ENCODE assay signal across 4 cellular contexts in the genomic region with DNA sequence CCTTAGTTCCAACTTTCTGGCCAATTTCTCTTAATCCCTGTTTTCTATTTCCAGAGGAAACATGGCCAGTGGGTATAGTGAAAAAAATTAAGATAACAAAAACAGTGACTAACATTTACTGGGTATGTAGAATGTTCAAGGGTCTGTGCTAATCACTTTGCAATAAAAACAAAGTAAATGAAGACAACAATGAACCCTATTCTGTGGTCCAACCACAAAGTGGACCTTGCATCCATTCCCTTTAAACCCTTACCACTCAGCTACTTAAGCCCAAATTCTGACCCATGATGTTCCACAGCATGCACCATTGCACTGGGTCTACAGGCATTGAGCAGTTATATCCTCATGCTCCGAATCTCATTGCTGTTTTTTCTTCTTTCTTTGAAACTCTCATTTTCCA.
"Had no signal": no experiment of that assay in that cellular context is flagged by ENCODE, and none has a peak within 500 bp of the region (broad histone marks: within the 10 kb centered on the region; RNA-seq: fewer than 3 reads in every experiment).

No MANE protein-coding gene starts in this region.

- H3K4me3 ChIP-seq: GM23338 had no signal

- H2AFZ ChIP-seq: GM23338 had no signal

- ATAC-seq: GM23338 had no signal

- H3K4me2 ChIP-seq: GM23338 had no signal

- DNase-seq: H9, HCEC 1CT, IMR-90 had no signal
